23 cellular contexts compared by ENCODE assay signal in genomic region chr5:113128082-113128481, GRCh38.
A peak's percentile ranks its signal among the peaks of the same experiment; 100 is the strongest.
DNase-seq lines count a peak whose midpoint lies in the region; ATAC-seq, FAIRE-seq and TF ChIP-seq lines count a peak whose summit lies in the region.
"Had no signal": no experiment of that assay in that cellular context is flagged by ENCODE, and none has a peak within 500 bp of the region (broad histone marks: within the 10 kb centered on the region; RNA-seq: fewer than 3 reads in every experiment).

No MANE protein-coding gene starts in this region.

- H4K8ac ChIP-seq in H1 (ENCODE audit: extremely low read depth, insufficient read depth, low read length) = no peak overlapping the region

- H2BK15ac ChIP-seq in H1 (ENCODE audit: low read length) = no peak overlapping the region

- no peak overlapping the region for H2AK5ac ChIP-seq in H1 (ENCODE audit: low read depth, low read length)

- peaks cover 1 to 2% of the 10 kb centered on the region in 2 experiments for H4K20me1 ChIP-seq in H1 (replicated peaks in 1 of 2; ENCODE audit: control insufficient read depth in 1 of 2, insufficient read depth in 2 of 2, low read length in 2 of 2)

- no peak for TF ChIP-seq RAD21 in H1 (IDR thresholded peaks at IDR 0.05 in 1 of 2, conservative IDR thresholded peaks at IDR 0.05 in 1 of 2; ENCODE audit: low read depth in 2 of 2, low read length in 2 of 2)

- no peak overlapping the region for H3K4me2 ChIP-seq in H1 (ENCODE audit: insufficient read depth in 1 of 2, low read depth in 2 of 2, low read length in 2 of 2)

- H3K9ac ChIP-seq in H1 (replicated peaks in 1 of 4; ENCODE audit: extremely low read depth in 1 of 4, low read depth in 3 of 4, low read length in 3 of 4) = no peak overlapping the region

- no peak overlapping the region for H3K18ac ChIP-seq in H1 (ENCODE audit: extremely low read depth, low read length)

- H3K4me1 Mint-ChIP-seq in nephron = peaks cover 54% of the 10 kb centered on the region
- H3K4me1 Mint-ChIP-seq: CD4-positive, CD25-positive, alpha-beta regulatory T cell; CD8-positive, alpha-beta memory T cell had no signal

- H3K27me3 Mint-ChIP-seq in nephron (ENCODE audit: low read depth) = no peaks in the 10 kb centered on the region
- H3K27me3 Mint-ChIP-seq: CD8-positive, alpha-beta memory T cell had no signal

- no peak overlapping the region for H2BK5ac ChIP-seq in H1 (ENCODE audit: low read depth, low read length)

- H4K5ac ChIP-seq in H1 (ENCODE audit: insufficient read length, low read depth, low read length) = no peak overlapping the region

- H3K14ac ChIP-seq in H1 (ENCODE audit: insufficient read length) = no peak overlapping the region

- no peak overlapping the region for H3K4me3 Mint-ChIP-seq in nephron
- H3K4me3 Mint-ChIP-seq: CD4-positive, CD25-positive, alpha-beta regulatory T cell; CD8-positive, alpha-beta memory T cell had no signal

- peak; percentile 26 for FAIRE-seq in GM18507 (lab: Jason Lieb, UNC)
- peak; percentile 41 for FAIRE-seq in H54 (lab: Jason Lieb, UNC)
- no peak for FAIRE-seq in H1 (lab: Jason Lieb, UNC)
- FAIRE-seq: A204.1, GM12892, HTR-8/SVneo, K562 had no signal

- no peak overlapping the region for H2AFZ ChIP-seq in H1 (ENCODE audit: low read length)

- no peak for TF ChIP-seq EP300 in H1 (IDR thresholded peaks at IDR 0.05; ENCODE audit: borderline replicate concordance in 1 of 2, low read depth in 2 of 2, low read length in 2 of 2)

- no peak overlapping the region for H2BK20ac ChIP-seq in H1 (ENCODE audit: low read length)

- H3K9me3 ChIP-seq in H1 (ENCODE audit: insufficient read depth in 2 of 2, low read depth in 1 of 2, low read length in 1 of 2) = no peaks in the 10 kb centered on the region
- H3K9me3 ChIP-seq: BE2C had no signal

- WGBS in H1 (ENCODE audit: extremely low coverage in 1 of 2, insufficient coverage in 1 of 2, insufficient read length in 1 of 2, insufficient replicate concordance in 2 of 2, low coverage in 1 of 2, low lambda C conversion rate in 2 of 2, missing lambda C conversion rate in 1 of 2), 2 experiments = 88% methylated on average over 1 of the region's 1 CpG; no CpG with 5 or more reads in 1 of the 2 experiments

- no peaks in the 10 kb centered on the region for H3K79me2 ChIP-seq in H1 (ENCODE audit: control insufficient read depth in 1 of 2, insufficient read depth in 2 of 2, low read length in 2 of 2)

- DNase-seq in GM18507 (ENCODE audit: extremely low spot score, insufficient read length, low read depth) (no peak), H54 (ENCODE audit: insufficient read length, low spot score) (no peak), H1 (ENCODE audit: low read depth in 1 of 2, low spot score in 2 of 2) (no peak), cardiac septum (ENCODE audit: low spot score) (no peak), Right ventricle myocardium superior (no peak), OCI-M2 (lab: John Stamatoyannopoulos, UW; ENCODE audit: unreplicated experiment) (no peak)
- DNase-seq: ACHN; BE2C; C1 segment of cervical spinal cord; CD4-positive, CD25-positive, alpha-beta regulatory T cell; CD8-positive, alpha-beta memory T cell; COR-L47; DMS153; DMS79; GDM1; HCEC 1CT; IMR-90 had no signal

- peak overlapping the region in 2 of 3 experiments; percentile 26 to 58 for H3K27ac Mint-ChIP-seq in nephron
- H3K27ac Mint-ChIP-seq: CD8-positive, alpha-beta memory T cell had no signal

- H3K4me3 ChIP-seq in H1 (ENCODE audit: extremely low read depth in 1 of 4, insufficient read depth in 2 of 4, low read depth in 3 of 4, low read length in 4 of 4) = no peak overlapping the region
- H3K4me3 ChIP-seq: K562 had no signal

- no peak overlapping the region for H2BK12ac ChIP-seq in H1 (ENCODE audit: low read depth, low read length)

- no peak overlapping the region for H3K4ac ChIP-seq in H1 (replicated peaks; ENCODE audit: insufficient read length, low read depth, low read length)

- H3K56ac ChIP-seq in H1 (replicated peaks; ENCODE audit: insufficient read length, low read depth, low read length) = no peak overlapping the region

- H3K36me3 Mint-ChIP-seq in nephron (ENCODE audit: low read depth) = peaks cover 32% of the 10 kb centered on the region

- ATAC-seq in Right ventricle myocardium superior (ENCODE audit: poor library complexity) = no peak
- ATAC-seq: K562 had no signal

- no peak overlapping the region for H3K27ac ChIP-seq in H1 (ENCODE audit: low read depth, low read length)
- H3K27ac ChIP-seq: HL-60 had no signal

- H3K9me3 Mint-ChIP-seq in nephron = peaks cover 7% of the 10 kb centered on the region

- no peak overlapping the region for H4K91ac ChIP-seq in H1 (replicated peaks; ENCODE audit: insufficient read length, low read length)

- no peaks in the 10 kb centered on the region for H3K79me1 ChIP-seq in H1 (ENCODE audit: low read depth, low read length)

- no peak overlapping the region for H3K23ac ChIP-seq in H1 (ENCODE audit: insufficient read length)

- TF ChIP-seq CTCF in H1 (IDR thresholded peaks at IDR 0.05; ENCODE audit: control extremely low read depth in 1 of 3, insufficient read depth in 1 of 3, low read depth in 1 of 3, low read length in 3 of 3) (no peak), nephron (IDR thresholded peaks at IDR 0.05; ENCODE audit: unreplicated experiment in 3 of 3) (no peak)

- peaks cover 0 to 2% (median 0%) of the 10 kb centered on the region in 4 experiments; a peak in 1 of 7 replicates for H3K4me1 ChIP-seq in H1 (replicated peaks in 1 of 4; ENCODE audit: control insufficient read depth in 3 of 4, insufficient read depth in 4 of 4, low read length in 3 of 4)

- TF ChIP-seq POLR2A in H54 (IDR thresholded peaks at IDR 0.05; ENCODE audit: low read depth, low read length) = no peak
- TF ChIP-seq POLR2A in H1 (IDR thresholded peaks at IDR 0.05; ENCODE audit: control extremely low read depth in 1 of 2, low read depth in 2 of 2, low read length in 2 of 2) = no peak

- no peak overlapping the region for H2BK120ac ChIP-seq in H1 (replicated peaks; ENCODE audit: low read depth, low read length)

- intact Hi-C loops in cardiac septum (cut with DNase I) (no loop called here), Right ventricle myocardium superior (cut with DNase I) (no loop called here)

- H3K23me2 ChIP-seq in H1 (ENCODE audit: low read depth, low read length) = no peaks in the 10 kb centered on the region; the same call in 1 of the 2 replicates

- H3K27me3 ChIP-seq in H1 (replicated peaks in 1 of 4; ENCODE audit: control insufficient read depth in 3 of 4, extremely low read depth in 1 of 4, insufficient read depth in 3 of 4, low read length in 3 of 4) = no peaks in the 10 kb centered on the region
- H3K27me3 ChIP-seq: BE2C had no signal

- CTCF ChIA-PET in H1 (lab: Charles Lee; ENCODE audit: partially characterized antibody) = no interaction called here

- no peaks in the 10 kb centered on the region for H3K36me3 ChIP-seq in H1 (ENCODE audit: control insufficient read depth in 2 of 4, insufficient read depth in 4 of 4, low read length in 3 of 4)

- POLR2A ChIA-PET in H1 (lab: Charles Lee; ENCODE audit: partially characterized antibody) = no interaction called here

TF ChIP-seq in H1, 55 proteins besides CTCF, POLR2A, EP300 and RAD21 (continues in another document):
- TF ChIP-seq GTF2F1 (IDR thresholded peaks at IDR 0.05; ENCODE audit: borderline replicate concordance, low read depth, low read length) = no peak
